In the genomic region with DNA sequence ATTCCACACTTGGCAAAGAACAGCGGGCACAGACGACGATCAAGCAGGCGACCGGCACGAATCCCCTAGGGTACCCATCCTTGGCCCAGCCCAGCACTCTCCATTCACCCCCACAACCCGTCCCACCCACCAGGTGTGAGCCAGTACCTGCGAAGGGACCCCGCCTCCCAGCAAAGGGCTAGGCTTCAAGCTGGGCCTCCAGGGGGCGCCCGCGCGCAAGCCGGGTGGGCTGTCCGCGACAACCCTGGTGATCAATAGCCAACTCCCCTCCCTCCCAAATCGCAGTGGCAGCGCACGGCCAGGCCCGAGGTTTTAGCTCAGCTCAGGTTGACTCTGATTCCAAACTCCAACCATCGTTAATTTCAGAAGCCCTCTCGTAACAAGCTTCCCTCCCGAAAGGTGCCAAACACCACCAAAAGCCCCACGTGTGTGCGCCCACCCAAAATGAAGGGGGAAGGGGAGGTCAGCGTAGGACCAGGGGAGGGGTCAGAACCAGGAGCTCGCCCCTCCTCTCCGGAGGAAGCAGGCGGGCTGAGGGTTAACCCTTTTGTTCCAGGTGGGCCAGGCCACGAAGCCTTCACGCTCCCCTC, we compare ENCODE assay signal across 1 cellular context.
TF ChIP-seq lines count a peak whose summit lies in the region.

No MANE protein-coding gene starts in this region.

TF ChIP-seq in HepG2, 621 proteins besides CTCF, POLR2A, EP300 and RAD21 (continued from another document and continues in another):
- TF ChIP-seq, protein P1, sequence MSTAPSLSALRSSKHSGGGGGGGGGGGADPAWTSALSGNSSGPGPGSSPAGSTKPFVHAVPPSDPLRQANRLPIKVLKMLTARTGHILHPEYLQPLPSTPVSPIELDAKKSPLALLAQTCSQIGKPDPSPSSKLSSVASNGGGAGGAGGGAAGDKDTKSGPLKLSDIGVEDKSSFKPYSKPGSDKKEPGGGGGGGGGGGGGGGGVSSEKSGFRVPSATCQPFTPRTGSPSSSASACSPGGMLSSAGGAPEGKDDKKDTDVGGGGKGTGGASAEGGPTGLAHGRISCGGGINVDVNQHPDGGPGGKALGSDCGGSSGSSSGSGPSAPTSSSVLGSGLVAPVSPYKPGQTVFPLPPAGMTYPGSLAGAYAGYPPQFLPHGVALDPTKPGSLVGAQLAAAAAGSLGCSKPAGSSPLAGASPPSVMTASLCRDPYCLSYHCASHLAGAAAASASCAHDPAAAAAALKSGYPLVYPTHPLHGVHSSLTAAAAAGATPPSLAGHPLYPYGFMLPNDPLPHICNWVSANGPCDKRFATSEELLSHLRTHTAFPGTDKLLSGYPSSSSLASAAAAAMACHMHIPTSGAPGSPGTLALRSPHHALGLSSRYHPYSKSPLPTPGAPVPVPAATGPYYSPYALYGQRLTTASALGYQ (CRISPR knock-in tag; IDR thresholded peaks at IDR 0.05), result peak; percentile 67; the same call in 1 of the 2 replicates
- TF ChIP-seq, protein P2, sequence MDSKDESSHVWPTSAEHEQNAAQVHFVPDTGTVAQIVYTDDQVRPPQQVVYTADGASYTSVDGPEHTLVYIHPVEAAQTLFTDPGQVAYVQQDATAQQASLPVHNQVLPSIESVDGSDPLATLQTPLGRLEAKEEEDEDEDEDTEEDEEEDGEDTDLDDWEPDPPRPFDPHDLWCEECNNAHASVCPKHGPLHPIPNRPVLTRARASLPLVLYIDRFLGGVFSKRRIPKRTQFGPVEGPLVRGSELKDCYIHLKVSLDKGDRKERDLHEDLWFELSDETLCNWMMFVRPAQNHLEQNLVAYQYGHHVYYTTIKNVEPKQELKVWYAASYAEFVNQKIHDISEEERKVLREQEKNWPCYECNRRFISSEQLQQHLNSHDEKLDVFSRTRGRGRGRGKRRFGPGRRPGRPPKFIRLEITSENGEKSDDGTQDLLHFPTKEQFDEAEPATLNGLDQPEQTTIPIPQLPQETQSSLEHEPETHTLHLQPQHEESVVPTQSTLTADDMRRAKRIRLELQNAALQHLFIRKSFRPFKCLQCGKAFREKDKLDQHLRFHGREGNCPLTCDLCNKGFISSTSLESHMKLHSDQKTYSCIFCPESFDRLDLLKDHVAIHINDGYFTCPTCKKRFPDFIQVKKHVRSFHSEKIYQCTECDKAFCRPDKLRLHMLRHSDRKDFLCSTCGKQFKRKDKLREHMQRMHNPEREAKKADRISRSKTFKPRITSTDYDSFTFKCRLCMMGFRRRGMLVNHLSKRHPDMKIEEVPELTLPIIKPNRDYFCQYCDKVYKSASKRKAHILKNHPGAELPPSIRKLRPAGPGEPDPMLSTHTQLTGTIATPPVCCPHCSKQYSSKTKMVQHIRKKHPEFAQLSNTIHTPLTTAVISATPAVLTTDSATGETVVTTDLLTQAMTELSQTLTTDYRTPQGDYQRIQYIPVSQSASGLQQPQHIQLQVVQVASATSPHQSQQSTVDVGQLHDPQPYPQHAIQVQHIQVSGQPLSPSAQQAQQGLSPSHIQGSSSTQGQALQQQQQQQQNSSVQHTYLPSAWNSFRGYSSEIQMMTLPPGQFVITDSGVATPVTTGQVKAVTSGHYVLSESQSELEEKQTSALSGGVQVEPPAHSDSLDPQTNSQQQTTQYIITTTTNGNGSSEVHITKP (CRISPR knock-in tag; IDR thresholded peaks at IDR 0.05; ENCODE audit: low read depth), result 0 out of 2 replicates have a peak, but pooled peaks have one; percentile 40
- TF ChIP-seq, protein P3, sequence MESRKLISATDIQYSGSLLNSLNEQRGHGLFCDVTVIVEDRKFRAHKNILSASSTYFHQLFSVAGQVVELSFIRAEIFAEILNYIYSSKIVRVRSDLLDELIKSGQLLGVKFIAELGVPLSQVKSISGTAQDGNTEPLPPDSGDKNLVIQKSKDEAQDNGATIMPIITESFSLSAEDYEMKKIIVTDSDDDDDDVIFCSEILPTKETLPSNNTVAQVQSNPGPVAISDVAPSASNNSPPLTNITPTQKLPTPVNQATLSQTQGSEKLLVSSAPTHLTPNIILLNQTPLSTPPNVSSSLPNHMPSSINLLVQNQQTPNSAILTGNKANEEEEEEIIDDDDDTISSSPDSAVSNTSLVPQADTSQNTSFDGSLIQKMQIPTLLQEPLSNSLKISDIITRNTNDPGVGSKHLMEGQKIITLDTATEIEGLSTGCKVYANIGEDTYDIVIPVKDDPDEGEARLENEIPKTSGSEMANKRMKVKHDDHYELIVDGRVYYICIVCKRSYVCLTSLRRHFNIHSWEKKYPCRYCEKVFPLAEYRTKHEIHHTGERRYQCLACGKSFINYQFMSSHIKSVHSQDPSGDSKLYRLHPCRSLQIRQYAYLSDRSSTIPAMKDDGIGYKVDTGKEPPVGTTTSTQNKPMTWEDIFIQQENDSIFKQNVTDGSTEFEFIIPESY (CRISPR knock-in tag; IDR thresholded peaks at IDR 0.05), result peak; percentile 56
- TF ChIP-seq ZNF607 (CRISPR knock-in tag; IDR thresholded peaks at IDR 0.05; ENCODE audit: borderline replicate concordance), result peak; percentile 63; the same call in 1 of the 2 replicates
- TF ChIP-seq, protein P4, sequence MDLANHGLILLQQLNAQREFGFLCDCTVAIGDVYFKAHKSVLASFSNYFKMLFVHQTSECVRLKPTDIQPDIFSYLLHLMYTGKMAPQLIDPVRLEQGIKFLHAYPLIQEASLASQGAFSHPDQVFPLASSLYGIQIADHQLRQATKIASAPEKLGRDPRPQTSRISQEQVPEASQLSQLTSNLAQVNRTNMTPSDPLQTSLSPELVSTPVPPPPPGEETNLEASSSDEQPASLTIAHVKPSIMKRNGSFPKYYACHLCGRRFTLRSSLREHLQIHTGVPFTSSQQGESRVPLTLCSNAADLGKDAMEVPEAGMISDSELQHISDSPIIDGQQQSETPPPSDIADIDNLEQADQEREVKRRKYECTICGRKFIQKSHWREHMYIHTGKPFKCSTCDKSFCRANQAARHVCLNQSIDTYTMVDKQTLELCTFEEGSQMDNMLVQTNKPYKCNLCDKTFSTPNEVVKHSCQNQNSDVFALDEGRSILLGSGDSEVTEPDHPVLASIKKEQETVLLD (CRISPR knock-in tag; IDR thresholded peaks at IDR 0.05; ENCODE audit: low read depth), result no peak
- TF ChIP-seq, protein P5, sequence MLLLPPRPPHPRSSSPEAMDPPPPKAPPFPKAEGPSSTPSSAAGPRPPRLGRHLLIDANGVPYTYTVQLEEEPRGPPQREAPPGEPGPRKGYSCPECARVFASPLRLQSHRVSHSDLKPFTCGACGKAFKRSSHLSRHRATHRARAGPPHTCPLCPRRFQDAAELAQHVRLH (CRISPR knock-in tag; IDR thresholded peaks at IDR 0.05; ENCODE audit: borderline replicate concordance, low read depth), result peak; percentile 75
- peak; percentile 31; the same call in 1 of the 2 replicates for TF ChIP-seq TBX2 (CRISPR knock-in tag; IDR thresholded peaks at IDR 0.05; ENCODE audit: borderline replicate concordance)
- peak; percentile 50; the same call in 1 of the 2 replicates for TF ChIP-seq RFXAP (CRISPR knock-in tag; IDR thresholded peaks at IDR 0.05; ENCODE audit: borderline replicate concordance)
- no peak for TF ChIP-seq ATAD3A (CRISPR knock-in tag; IDR thresholded peaks at IDR 0.05)
- peak; percentile 87 for TF ChIP-seq GATAD2A (CRISPR knock-in tag; IDR thresholded peaks at IDR 0.05)
- 0 out of 2 replicates have a peak, but pooled peaks have one; percentile 84 for TF ChIP-seq ZNF260 (CRISPR knock-in tag; IDR thresholded peaks at IDR 0.05; ENCODE audit: borderline replicate concordance, low read depth)
- TF ChIP-seq, protein P6, sequence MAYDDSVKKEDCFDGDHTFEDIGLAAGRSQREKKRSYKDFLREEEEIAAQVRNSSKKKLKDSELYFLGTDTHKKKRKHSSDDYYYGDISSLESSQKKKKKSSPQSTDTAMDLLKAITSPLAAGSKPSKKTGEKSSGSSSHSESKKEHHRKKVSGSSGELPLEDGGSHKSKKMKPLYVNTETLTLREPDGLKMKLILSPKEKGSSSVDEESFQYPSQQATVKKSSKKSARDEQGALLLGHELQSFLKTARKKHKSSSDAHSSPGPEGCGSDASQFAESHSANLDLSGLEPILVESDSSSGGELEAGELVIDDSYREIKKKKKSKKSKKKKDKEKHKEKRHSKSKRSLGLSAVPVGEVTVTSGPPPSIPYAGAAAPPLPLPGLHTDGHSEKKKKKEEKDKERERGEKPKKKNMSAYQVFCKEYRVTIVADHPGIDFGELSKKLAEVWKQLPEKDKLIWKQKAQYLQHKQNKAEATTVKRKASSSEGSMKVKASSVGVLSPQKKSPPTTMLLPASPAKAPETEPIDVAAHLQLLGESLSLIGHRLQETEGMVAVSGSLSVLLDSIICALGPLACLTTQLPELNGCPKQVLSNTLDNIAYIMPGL (CRISPR knock-in tag; IDR thresholded peaks at IDR 0.05; ENCODE audit: borderline replicate concordance in 1 of 2, low read depth in 1 of 2), result peak; percentile 91 to 96; a peak in 3 of 4 replicates
- TF ChIP-seq, protein P7, sequence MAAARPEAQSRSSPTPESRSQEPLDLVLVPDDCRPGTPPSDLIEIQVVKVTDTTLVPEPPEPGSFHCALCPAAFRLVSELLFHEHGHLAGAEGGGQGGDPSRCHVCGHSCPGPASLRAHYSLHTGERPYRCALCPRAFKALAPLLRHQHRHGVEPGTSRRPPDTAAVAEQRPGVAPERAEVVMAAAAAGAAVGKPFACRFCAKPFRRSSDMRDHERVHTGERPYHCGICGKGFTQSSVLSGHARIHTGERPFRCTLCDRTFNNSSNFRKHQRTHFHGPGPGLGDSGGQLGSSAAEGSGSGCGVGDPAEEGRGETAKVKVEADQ (CRISPR knock-in tag; IDR thresholded peaks at IDR 0.05; ENCODE audit: borderline replicate concordance), result 0 out of 2 replicates have a peak, but pooled peaks have one; percentile 19
- peak; percentile 61; the same call in 1 of the 2 replicates for TF ChIP-seq ZNF121 (CRISPR knock-in tag; IDR thresholded peaks at IDR 0.05)
- TF ChIP-seq MED1 (CRISPR knock-in tag; IDR thresholded peaks at IDR 0.05), result peak; percentile 54
- TF ChIP-seq, protein P8, sequence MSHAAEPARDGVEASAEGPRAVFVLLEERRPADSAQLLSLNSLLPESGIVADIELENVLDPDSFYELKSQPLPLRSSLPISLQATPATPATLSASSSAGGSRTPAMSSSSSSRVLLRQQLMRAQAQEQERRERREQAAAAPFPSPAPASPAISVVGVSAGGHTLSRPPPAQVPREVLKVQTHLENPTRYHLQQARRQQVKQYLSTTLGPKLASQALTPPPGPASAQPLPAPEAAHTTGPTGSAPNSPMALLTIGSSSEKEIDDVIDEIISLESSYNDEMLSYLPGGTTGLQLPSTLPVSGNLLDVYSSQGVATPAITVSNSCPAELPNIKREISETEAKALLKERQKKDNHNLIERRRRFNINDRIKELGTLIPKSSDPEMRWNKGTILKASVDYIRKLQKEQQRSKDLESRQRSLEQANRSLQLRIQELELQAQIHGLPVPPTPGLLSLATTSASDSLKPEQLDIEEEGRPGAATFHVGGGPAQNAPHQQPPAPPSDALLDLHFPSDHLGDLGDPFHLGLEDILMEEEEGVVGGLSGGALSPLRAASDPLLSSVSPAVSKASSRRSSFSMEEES (CRISPR knock-in tag; IDR thresholded peaks at IDR 0.05), result peak; percentile 57; the same call in 1 of the 2 replicates
- no peak for TF ChIP-seq RFXANK (CRISPR knock-in tag; IDR thresholded peaks at IDR 0.05)
- TF ChIP-seq, protein P9, sequence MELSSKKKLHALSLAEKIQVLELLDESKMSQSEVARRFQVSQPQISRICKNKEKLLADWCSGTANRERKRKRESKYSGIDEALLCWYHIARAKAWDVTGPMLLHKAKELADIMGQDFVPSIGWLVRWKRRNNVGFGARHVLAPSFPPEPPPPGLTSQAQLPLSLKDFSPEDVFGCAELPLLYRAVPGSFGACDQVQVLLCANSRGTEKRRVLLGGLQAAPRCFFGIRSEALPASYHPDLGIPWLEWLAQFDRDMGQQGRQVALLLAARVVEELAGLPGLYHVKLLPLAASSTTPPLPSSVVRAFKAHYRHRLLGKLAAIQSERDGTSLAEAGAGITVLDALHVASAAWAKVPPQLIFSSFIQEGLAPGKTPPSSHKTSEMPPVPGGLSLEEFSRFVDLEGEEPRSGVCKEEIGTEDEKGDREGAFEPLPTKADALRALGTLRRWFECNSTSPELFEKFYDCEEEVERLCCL (CRISPR knock-in tag; IDR thresholded peaks at IDR 0.05; ENCODE audit: borderline replicate concordance), result no peak
- TF ChIP-seq, protein P10, sequence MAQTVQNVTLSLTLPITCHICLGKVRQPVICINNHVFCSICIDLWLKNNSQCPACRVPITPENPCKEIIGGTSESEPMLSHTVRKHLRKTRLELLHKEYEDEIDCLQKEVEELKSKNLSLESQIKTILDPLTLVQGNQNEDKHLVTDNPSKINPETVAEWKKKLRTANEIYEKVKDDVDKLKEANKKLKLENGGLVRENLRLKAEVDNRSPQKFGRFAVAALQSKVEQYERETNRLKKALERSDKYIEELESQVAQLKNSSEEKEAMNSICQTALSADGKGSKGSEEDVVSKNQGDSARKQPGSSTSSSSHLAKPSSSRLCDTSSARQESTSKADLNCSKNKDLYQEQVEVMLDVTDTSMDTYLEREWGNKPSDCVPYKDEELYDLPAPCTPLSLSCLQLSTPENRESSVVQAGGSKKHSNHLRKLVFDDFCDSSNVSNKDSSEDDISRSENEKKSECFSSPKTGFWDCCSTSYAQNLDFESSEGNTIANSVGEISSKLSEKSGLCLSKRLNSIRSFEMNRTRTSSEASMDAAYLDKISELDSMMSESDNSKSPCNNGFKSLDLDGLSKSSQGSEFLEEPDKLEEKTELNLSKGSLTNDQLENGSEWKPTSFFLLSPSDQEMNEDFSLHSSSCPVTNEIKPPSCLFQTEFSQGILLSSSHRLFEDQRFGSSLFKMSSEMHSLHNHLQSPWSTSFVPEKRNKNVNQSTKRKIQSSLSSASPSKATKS (CRISPR knock-in tag; IDR thresholded peaks at IDR 0.05), result 0 out of 2 replicates have a peak, but pooled peaks have one; percentile 69
- peak; percentile 88 for TF ChIP-seq ONECUT2 (CRISPR knock-in tag; IDR thresholded peaks at IDR 0.05)
- 0 out of 2 replicates have a peak, but pooled peaks have one; percentile 49 for TF ChIP-seq KAT8 (CRISPR knock-in tag; IDR thresholded peaks at IDR 0.05)
- no peak for TF ChIP-seq NR2C2 (CRISPR knock-in tag; IDR thresholded peaks at IDR 0.05; ENCODE audit: borderline replicate concordance)
- no peak for TF ChIP-seq ZNF24 (IDR thresholded peaks at IDR 0.05)
- peak; percentile 90; the same call in 1 of the 2 replicates for TF ChIP-seq MTA1 (CRISPR knock-in tag; IDR thresholded peaks at IDR 0.05; ENCODE audit: borderline replicate concordance)
- no peak for TF ChIP-seq ZBTB42 (CRISPR knock-in tag; IDR thresholded peaks at IDR 0.05)
- peak; percentile 99 for TF ChIP-seq KLF13 (CRISPR knock-in tag; IDR thresholded peaks at IDR 0.05)
- 0 out of 2 replicates have a peak, but pooled peaks have one; percentile 22 for TF ChIP-seq ZNF792 (CRISPR knock-in tag; IDR thresholded peaks at IDR 0.05)
- TF ChIP-seq SP1 (IDR thresholded peaks at IDR 0.05), result no peak
- peak; percentile 45; the same call in 1 of the 2 replicates for TF ChIP-seq SP1 (CRISPR knock-in tag; IDR thresholded peaks at IDR 0.05)
- TF ChIP-seq ZFP82 (CRISPR knock-in tag; IDR thresholded peaks at IDR 0.05; ENCODE audit: borderline replicate concordance), result peak; percentile 66; the same call in 1 of the 2 replicates
- peak; percentile 52; the same call in 1 of the 2 replicates for TF ChIP-seq IRF2 (CRISPR knock-in tag; IDR thresholded peaks at IDR 0.05)
- TF ChIP-seq ZNF17 (CRISPR knock-in tag; IDR thresholded peaks at IDR 0.05), result 0 out of 2 replicates have a peak, but pooled peaks have one; percentile 60
